In the genomic region with DNA sequence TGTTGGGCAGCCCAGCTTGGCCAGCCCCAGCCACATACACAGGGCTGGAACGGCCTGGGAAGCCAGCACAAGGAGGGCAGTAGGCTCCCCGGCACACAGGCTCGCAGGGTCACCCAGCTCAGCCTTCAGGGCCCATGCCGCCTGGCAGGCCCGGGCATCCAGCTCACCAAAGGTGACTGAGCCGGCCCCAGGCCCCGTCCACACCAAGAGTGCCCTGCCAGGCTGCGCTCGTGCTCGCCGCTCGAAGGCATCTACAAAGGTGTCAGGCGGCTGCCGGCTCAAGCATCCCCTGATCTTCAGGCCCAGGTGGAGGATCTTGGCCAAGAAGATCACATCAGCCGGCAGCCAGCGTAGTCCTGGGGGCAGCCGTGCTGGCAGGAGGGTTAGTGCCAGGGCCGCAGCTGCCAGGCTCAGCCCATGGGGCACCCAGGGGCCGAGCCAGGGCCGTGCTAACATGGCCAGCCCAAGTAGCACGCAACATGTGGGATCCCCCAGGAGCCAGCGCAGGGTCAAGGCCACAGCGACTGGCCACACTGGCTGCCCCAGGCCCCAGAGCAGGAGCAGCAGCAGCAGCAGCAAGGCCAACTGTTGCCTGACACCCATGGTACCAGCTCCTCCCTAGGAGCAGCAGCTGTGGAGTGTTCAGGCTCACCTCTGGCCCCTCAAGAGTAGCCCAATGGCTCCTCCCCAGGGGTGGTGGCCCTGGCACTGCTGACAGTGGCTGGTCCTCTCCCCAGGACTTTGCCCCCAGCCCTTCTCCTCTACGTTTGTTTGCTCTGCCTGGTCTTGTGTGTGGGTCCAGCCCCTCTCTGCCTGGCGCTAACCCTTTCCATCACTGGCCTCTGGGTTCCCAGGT, we compare ENCODE assay signal across 1 cellular context.
TF ChIP-seq lines count a peak whose summit lies in the region.

A gene with protein sequence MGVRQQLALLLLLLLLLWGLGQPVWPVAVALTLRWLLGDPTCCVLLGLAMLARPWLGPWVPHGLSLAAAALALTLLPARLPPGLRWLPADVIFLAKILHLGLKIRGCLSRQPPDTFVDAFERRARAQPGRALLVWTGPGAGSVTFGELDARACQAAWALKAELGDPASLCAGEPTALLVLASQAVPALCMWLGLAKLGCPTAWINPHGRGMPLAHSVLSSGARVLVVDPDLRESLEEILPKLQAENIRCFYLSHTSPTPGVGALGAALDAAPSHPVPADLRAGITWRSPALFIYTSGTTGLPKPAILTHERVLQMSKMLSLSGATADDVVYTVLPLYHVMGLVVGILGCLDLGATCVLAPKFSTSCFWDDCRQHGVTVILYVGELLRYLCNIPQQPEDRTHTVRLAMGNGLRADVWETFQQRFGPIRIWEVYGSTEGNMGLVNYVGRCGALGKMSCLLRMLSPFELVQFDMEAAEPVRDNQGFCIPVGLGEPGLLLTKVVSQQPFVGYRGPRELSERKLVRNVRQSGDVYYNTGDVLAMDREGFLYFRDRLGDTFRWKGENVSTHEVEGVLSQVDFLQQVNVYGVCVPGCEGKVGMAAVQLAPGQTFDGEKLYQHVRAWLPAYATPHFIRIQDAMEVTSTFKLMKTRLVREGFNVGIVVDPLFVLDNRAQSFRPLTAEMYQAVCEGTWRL (minus strand): TSS at position 640 of the 856 bp plus-strand sequence. CDS start 37 bp downstream, at position 603.

TF ChIP-seq in HepG2, 621 proteins besides CTCF, POLR2A, EP300 and RAD21 (continued from another document and continues in another):
- TF ChIP-seq ZNF276 (CRISPR knock-in tag; IDR thresholded peaks at IDR 0.05; ENCODE audit: low read depth), result 0 out of 2 replicates have a peak, but pooled peaks have one; percentile 30
- TF ChIP-seq TMF1 (CRISPR knock-in tag; IDR thresholded peaks at IDR 0.05; ENCODE audit: low read depth), result no peak
- TF ChIP-seq ZNF891 (CRISPR knock-in tag; IDR thresholded peaks at IDR 0.05), result no peak
- peak; percentile 46; the same call in 1 of the 2 replicates for TF ChIP-seq CBX5 (CRISPR knock-in tag; IDR thresholded peaks at IDR 0.05; ENCODE audit: borderline replicate concordance)
- no peak; the same call in 1 of the 2 replicates for TF ChIP-seq ZNF232 (CRISPR knock-in tag; IDR thresholded peaks at IDR 0.05; ENCODE audit: borderline replicate concordance)
- TF ChIP-seq, protein P1, sequence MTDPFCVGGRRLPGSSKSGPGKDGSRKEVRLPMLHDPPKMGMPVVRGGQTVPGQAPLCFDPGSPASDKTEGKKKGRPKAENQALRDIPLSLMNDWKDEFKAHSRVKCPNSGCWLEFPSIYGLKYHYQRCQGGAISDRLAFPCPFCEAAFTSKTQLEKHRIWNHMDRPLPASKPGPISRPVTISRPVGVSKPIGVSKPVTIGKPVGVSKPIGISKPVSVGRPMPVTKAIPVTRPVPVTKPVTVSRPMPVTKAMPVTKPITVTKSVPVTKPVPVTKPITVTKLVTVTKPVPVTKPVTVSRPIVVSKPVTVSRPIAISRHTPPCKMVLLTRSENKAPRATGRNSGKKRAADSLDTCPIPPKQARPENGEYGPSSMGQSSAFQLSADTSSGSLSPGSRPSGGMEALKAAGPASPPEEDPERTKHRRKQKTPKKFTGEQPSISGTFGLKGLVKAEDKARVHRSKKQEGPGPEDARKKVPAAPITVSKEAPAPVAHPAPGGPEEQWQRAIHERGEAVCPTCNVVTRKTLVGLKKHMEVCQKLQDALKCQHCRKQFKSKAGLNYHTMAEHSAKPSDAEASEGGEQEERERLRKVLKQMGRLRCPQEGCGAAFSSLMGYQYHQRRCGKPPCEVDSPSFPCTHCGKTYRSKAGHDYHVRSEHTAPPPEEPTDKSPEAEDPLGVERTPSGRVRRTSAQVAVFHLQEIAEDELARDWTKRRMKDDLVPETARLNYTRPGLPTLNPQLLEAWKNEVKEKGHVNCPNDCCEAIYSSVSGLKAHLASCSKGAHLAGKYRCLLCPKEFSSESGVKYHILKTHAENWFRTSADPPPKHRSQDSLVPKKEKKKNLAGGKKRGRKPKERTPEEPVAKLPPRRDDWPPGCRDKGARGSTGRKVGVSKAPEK (CRISPR knock-in tag; IDR thresholded peaks at IDR 0.05; ENCODE audit: borderline replicate concordance), result no peak
- no peak for TF ChIP-seq ZNF383 (CRISPR knock-in tag; IDR thresholded peaks at IDR 0.05; ENCODE audit: borderline replicate concordance)
- TF ChIP-seq ZNF619 (CRISPR knock-in tag; IDR thresholded peaks at IDR 0.05), result no peak
- peak; percentile 58; the same call in 1 of the 2 replicates for TF ChIP-seq ZNF644 (CRISPR knock-in tag; IDR thresholded peaks at IDR 0.05; ENCODE audit: low read depth)
- TF ChIP-seq NR2F1 (CRISPR knock-in tag; IDR thresholded peaks at IDR 0.05), result peak; percentile 61 to 70; a peak in 2 of 4 replicates
- TF ChIP-seq NRL (CRISPR knock-in tag; IDR thresholded peaks at IDR 0.05; ENCODE audit: borderline replicate concordance), result no peak
- TF ChIP-seq KLF16 (CRISPR knock-in tag; IDR thresholded peaks at IDR 0.05), result no peak
- peak; percentile 84; the same call in 1 of the 2 replicates for TF ChIP-seq MEIS2 (CRISPR knock-in tag; IDR thresholded peaks at IDR 0.05)
- peak; percentile 35; the same call in 1 of the 2 replicates for TF ChIP-seq MYPOP (CRISPR knock-in tag; IDR thresholded peaks at IDR 0.05)
- TF ChIP-seq ZNF781 (CRISPR knock-in tag; IDR thresholded peaks at IDR 0.05; ENCODE audit: borderline replicate concordance, not compliant biosample characterization), result peak; percentile 39
- no peak for TF ChIP-seq SETDB1 (CRISPR knock-in tag; IDR thresholded peaks at IDR 0.05; ENCODE audit: borderline replicate concordance)
- peak; percentile 100 for TF ChIP-seq ZNF121 (CRISPR knock-in tag; IDR thresholded peaks at IDR 0.05)
- TF ChIP-seq, protein P2, sequence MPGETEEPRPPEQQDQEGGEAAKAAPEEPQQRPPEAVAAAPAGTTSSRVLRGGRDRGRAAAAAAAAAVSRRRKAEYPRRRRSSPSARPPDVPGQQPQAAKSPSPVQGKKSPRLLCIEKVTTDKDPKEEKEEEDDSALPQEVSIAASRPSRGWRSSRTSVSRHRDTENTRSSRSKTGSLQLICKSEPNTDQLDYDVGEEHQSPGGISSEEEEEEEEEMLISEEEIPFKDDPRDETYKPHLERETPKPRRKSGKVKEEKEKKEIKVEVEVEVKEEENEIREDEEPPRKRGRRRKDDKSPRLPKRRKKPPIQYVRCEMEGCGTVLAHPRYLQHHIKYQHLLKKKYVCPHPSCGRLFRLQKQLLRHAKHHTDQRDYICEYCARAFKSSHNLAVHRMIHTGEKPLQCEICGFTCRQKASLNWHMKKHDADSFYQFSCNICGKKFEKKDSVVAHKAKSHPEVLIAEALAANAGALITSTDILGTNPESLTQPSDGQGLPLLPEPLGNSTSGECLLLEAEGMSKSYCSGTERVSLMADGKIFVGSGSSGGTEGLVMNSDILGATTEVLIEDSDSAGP (CRISPR knock-in tag; IDR thresholded peaks at IDR 0.05; ENCODE audit: borderline replicate concordance), result peak; percentile 53; the same call in 1 of the 2 replicates
- TF ChIP-seq ZFP36L2 (CRISPR knock-in tag; IDR thresholded peaks at IDR 0.05), result no peak
- TF ChIP-seq FOXO1 (CRISPR knock-in tag; IDR thresholded peaks at IDR 0.05), result no peak; the same call in 1 of the 2 replicates
- TF ChIP-seq ZNF441 (CRISPR knock-in tag; IDR thresholded peaks at IDR 0.05; ENCODE audit: borderline replicate concordance), result no peak
- TF ChIP-seq DNMT1 (CRISPR knock-in tag; IDR thresholded peaks at IDR 0.05), result peak; percentile 94
- peak; percentile 75 for TF ChIP-seq DRAP1 (CRISPR knock-in tag; IDR thresholded peaks at IDR 0.05)
- peak; percentile 67 for TF ChIP-seq ZGPAT (CRISPR knock-in tag; IDR thresholded peaks at IDR 0.05)
- TF ChIP-seq ZZZ3 (CRISPR knock-in tag; IDR thresholded peaks at IDR 0.05; ENCODE audit: borderline replicate concordance), result peak; percentile 82; the same call in 1 of the 2 replicates
- TF ChIP-seq IKZF5 (CRISPR knock-in tag; IDR thresholded peaks at IDR 0.05), result 0 out of 2 replicates have a peak, but pooled peaks have one; percentile 56
- TF ChIP-seq MLLT10 (CRISPR knock-in tag; IDR thresholded peaks at IDR 0.05), result no peak
- peak; percentile 49; the same call in 1 of the 2 replicates for TF ChIP-seq SPEN (CRISPR knock-in tag; IDR thresholded peaks at IDR 0.05; ENCODE audit: low read depth)
- peak; percentile 80; the same call in 1 of the 2 replicates for TF ChIP-seq EEA1 (CRISPR knock-in tag; IDR thresholded peaks at IDR 0.05; ENCODE audit: borderline replicate concordance)
- TF ChIP-seq SMARCE1 (IDR thresholded peaks at IDR 0.05; ENCODE audit: borderline replicate concordance), result no peak
- TF ChIP-seq, protein P3, sequence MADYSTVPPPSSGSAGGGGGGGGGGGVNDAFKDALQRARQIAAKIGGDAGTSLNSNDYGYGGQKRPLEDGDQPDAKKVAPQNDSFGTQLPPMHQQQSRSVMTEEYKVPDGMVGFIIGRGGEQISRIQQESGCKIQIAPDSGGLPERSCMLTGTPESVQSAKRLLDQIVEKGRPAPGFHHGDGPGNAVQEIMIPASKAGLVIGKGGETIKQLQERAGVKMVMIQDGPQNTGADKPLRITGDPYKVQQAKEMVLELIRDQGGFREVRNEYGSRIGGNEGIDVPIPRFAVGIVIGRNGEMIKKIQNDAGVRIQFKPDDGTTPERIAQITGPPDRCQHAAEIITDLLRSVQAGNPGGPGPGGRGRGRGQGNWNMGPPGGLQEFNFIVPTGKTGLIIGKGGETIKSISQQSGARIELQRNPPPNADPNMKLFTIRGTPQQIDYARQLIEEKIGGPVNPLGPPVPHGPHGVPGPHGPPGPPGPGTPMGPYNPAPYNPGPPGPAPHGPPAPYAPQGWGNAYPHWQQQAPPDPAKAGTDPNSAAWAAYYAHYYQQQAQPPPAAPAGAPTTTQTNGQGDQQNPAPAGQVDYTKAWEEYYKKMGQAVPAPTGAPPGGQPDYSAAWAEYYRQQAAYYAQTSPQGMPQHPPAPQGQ (CRISPR knock-in tag; IDR thresholded peaks at IDR 0.05; ENCODE audit: borderline replicate concordance), result no peak
- TF ChIP-seq ZNF691 (CRISPR knock-in tag; IDR thresholded peaks at IDR 0.05; ENCODE audit: borderline replicate concordance, low read depth), result no peak; the same call in 1 of the 2 replicates
- peak; percentile 55 for TF ChIP-seq GABPB1 (CRISPR knock-in tag; IDR thresholded peaks at IDR 0.05)
- TF ChIP-seq ZNF749 (CRISPR knock-in tag; IDR thresholded peaks at IDR 0.05; ENCODE audit: borderline replicate concordance), result peak; percentile 47; the same call in 1 of the 2 replicates
